In the genomic region with DNA sequence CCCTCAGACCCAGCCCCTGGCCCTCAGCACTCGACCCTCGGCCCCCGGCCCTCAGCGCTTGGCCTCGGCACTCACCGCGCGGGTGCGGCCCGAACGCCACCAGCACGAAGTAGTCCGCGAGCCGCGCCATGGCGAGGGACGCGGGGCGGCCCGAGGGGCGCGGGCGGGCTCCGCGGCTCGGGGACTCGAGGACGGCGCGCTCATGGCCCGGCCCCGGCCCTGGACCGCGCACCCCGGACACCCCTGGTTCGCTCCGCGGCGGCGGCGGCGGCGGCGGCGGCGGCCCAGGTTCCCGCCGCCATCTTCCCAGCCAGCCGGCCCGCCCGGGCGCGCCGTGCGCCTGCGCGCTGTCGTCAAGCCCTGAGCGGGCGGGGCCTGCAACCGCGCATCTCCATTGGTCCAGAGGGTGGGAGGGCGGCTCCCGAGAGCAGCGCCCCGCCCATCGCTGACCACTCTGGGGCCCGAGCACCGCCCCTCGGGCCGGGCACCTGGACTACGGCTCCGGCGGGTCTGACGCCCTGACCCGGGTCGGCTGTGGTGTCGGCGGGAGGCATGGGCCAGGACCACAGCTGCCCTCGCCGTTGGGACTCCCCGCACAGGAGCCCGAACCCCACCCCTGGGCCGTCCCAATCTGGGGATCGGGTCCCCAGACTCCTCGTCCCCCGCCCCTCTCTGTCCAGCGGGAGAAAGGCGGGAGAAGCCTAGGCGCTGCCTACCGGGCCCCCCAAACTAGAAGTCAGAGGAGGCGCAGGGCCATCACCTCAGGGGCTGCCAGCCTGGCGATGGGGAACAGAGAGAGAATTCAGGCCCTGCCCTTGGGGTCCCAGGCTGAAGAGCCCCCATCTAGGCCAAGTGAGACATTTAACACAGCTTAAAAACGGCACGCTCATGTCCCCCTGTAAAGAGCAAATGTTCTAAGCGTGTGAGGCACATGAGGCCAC, we compare ENCODE assay signal across 1 cellular context.
A peak's percentile ranks its signal among the peaks of the same experiment; 100 is the strongest.
TF ChIP-seq lines count a peak whose summit lies in the region.

A gene with protein sequence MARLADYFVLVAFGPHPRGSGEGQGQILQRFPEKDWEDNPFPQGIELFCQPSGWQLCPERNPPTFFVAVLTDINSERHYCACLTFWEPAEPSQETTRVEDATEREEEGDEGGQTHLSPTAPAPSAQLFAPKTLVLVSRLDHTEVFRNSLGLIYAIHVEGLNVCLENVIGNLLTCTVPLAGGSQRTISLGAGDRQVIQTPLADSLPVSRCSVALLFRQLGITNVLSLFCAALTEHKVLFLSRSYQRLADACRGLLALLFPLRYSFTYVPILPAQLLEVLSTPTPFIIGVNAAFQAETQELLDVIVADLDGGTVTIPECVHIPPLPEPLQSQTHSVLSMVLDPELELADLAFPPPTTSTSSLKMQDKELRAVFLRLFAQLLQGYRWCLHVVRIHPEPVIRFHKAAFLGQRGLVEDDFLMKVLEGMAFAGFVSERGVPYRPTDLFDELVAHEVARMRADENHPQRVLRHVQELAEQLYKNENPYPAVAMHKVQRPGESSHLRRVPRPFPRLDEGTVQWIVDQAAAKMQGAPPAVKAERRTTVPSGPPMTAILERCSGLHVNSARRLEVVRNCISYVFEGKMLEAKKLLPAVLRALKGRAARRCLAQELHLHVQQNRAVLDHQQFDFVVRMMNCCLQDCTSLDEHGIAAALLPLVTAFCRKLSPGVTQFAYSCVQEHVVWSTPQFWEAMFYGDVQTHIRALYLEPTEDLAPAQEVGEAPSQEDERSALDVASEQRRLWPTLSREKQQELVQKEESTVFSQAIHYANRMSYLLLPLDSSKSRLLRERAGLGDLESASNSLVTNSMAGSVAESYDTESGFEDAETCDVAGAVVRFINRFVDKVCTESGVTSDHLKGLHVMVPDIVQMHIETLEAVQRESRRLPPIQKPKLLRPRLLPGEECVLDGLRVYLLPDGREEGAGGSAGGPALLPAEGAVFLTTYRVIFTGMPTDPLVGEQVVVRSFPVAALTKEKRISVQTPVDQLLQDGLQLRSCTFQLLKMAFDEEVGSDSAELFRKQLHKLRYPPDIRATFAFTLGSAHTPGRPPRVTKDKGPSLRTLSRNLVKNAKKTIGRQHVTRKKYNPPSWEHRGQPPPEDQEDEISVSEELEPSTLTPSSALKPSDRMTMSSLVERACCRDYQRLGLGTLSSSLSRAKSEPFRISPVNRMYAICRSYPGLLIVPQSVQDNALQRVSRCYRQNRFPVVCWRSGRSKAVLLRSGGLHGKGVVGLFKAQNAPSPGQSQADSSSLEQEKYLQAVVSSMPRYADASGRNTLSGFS (N-terminal part only) (minus strand): TSS at position 325 of the 941 bp plus-strand sequence. CDS start 195 bp downstream, at position 130.

TF ChIP-seq in HCT116, 20 proteins besides CTCF, POLR2A, EP300 and RAD21 (continued from another document):
- TF ChIP-seq EGR1 (IDR thresholded peaks at IDR 0.05; ENCODE audit: low read depth) (no peak), POLR2AphosphoS5 (IDR thresholded peaks at IDR 0.05; ENCODE audit: low read depth, low read length) (peak; percentile 81), EZH2 (IDR thresholded peaks at IDR 0.05) (no peak), SRF (IDR thresholded peaks at IDR 0.05; ENCODE audit: low read depth) (no peak), ELF1 (IDR thresholded peaks at IDR 0.05; ENCODE audit: borderline replicate concordance, low read depth) (no peak), SP1 (IDR thresholded peaks at IDR 0.05; ENCODE audit: low read depth) (no peak), FOSL1 (IDR thresholded peaks at IDR 0.05; ENCODE audit: low read depth) (no peak), ZFX (IDR thresholded peaks at IDR 0.05) (peak; percentile 80; the same call in 1 of the 2 replicates), TCF7L2 (IDR thresholded peaks at IDR 0.05; ENCODE audit: borderline replicate concordance, extremely low read depth, insufficient read depth, insufficient read length) (no peak)
- TF ChIP-seq, protein P1, sequence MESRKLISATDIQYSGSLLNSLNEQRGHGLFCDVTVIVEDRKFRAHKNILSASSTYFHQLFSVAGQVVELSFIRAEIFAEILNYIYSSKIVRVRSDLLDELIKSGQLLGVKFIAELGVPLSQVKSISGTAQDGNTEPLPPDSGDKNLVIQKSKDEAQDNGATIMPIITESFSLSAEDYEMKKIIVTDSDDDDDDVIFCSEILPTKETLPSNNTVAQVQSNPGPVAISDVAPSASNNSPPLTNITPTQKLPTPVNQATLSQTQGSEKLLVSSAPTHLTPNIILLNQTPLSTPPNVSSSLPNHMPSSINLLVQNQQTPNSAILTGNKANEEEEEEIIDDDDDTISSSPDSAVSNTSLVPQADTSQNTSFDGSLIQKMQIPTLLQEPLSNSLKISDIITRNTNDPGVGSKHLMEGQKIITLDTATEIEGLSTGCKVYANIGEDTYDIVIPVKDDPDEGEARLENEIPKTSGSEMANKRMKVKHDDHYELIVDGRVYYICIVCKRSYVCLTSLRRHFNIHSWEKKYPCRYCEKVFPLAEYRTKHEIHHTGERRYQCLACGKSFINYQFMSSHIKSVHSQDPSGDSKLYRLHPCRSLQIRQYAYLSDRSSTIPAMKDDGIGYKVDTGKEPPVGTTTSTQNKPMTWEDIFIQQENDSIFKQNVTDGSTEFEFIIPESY (IDR thresholded peaks at IDR 0.05; ENCODE audit: extremely low read depth, insufficient replicate concordance, low read length): no peak
- TF ChIP-seq, protein P2, sequence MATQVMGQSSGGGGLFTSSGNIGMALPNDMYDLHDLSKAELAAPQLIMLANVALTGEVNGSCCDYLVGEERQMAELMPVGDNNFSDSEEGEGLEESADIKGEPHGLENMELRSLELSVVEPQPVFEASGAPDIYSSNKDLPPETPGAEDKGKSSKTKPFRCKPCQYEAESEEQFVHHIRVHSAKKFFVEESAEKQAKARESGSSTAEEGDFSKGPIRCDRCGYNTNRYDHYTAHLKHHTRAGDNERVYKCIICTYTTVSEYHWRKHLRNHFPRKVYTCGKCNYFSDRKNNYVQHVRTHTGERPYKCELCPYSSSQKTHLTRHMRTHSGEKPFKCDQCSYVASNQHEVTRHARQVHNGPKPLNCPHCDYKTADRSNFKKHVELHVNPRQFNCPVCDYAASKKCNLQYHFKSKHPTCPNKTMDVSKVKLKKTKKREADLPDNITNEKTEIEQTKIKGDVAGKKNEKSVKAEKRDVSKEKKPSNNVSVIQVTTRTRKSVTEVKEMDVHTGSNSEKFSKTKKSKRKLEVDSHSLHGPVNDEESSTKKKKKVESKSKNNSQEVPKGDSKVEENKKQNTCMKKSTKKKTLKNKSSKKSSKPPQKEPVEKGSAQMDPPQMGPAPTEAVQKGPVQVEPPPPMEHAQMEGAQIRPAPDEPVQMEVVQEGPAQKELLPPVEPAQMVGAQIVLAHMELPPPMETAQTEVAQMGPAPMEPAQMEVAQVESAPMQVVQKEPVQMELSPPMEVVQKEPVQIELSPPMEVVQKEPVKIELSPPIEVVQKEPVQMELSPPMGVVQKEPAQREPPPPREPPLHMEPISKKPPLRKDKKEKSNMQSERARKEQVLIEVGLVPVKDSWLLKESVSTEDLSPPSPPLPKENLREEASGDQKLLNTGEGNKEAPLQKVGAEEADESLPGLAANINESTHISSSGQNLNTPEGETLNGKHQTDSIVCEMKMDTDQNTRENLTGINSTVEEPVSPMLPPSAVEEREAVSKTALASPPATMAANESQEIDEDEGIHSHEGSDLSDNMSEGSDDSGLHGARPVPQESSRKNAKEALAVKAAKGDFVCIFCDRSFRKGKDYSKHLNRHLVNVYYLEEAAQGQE (IDR thresholded peaks at IDR 0.05; ENCODE audit: low read depth): no peak
- TF ChIP-seq, protein P3, sequence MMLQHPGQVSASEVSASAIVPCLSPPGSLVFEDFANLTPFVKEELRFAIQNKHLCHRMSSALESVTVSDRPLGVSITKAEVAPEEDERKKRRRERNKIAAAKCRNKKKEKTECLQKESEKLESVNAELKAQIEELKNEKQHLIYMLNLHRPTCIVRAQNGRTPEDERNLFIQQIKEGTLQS (IDR thresholded peaks at IDR 0.05): no peak
- TF ChIP-seq, protein P4, sequence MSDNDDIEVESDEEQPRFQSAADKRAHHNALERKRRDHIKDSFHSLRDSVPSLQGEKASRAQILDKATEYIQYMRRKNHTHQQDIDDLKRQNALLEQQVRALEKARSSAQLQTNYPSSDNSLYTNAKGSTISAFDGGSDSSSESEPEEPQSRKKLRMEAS (IDR thresholded peaks at IDR 0.05): no peak
TF ChIP-seq in HCT116: peak in this region for 3.
